In genomic region chr2:85213404-85213803, GRCh38 we compare ENCODE assay signal across 20 cellular contexts.
DNase-seq lines count a peak whose midpoint lies in the region; ATAC-seq and TF ChIP-seq lines count a peak whose summit lies in the region.
"Had no signal": no experiment of that assay in that cellular context is flagged by ENCODE, and none has a peak within 500 bp of the region (broad histone marks: within the 10 kb centered on the region; RNA-seq: fewer than 3 reads in every experiment).

No MANE protein-coding gene starts in this region.

- intact Hi-C loops in left ventricle myocardium superior (cut with micrococcal nuclease) = no loop called here
- intact Hi-C loops in cardiac septum (cut with DNase I) = no loop called here
- intact Hi-C loops in psoas muscle (cut with DNase I) = no loop called here
- intact Hi-C loops in CD4-positive, alpha-beta T cell (cut with DNase I, micrococcal nuclease) = no loop called here

- H3K4me3 Mint-ChIP-seq in CD4-positive, alpha-beta T cell = no peak overlapping the region
- H3K4me3 Mint-ChIP-seq: CD14-positive monocyte, HFFc6 had no signal

- no peaks in the 10 kb centered on the region for H3K9me3 Mint-ChIP-seq in CD4-positive, alpha-beta T cell
- H3K9me3 Mint-ChIP-seq: CD14-positive monocyte, HFFc6 had no signal

- ATAC-seq in left ventricle myocardium superior = peak; percentile 47
- peak; percentile 85 to 89 (median 86) for ATAC-seq in psoas muscle
- ATAC-seq in CD4-positive, alpha-beta T cell (ENCODE audit: poor library complexity) = no peak
- ATAC-seq in GM21367 (IDR thresholded peaks at IDR 0.05; ENCODE audit: unreplicated experiment) = no peak
- ATAC-seq: Panc1 had no signal

- no peak overlapping the region for H3K27ac Mint-ChIP-seq in CD4-positive, alpha-beta T cell
- H3K27ac Mint-ChIP-seq: CD14-positive monocyte, HFFc6 had no signal

- H3K27me3 ChIP-seq in muscle layer of colon (ENCODE audit: control insufficient read depth in 1 of 2, insufficient read depth in 2 of 2, low read length in 2 of 2) (no peaks in the 10 kb centered on the region), psoas muscle (ENCODE audit: insufficient read depth in 3 of 3, low read length in 2 of 3) (no peaks in the 10 kb centered on the region)
- H3K27me3 ChIP-seq in CD4-positive, alpha-beta T cell (ENCODE audit: control insufficient read depth, insufficient read depth, low read length) = peaks cover 18% of the 10 kb centered on the region
- H3K27me3 ChIP-seq: SJSA1 had no signal

- peaks cover 39% of the 10 kb centered on the region for H3K4me1 ChIP-seq in muscle layer of colon (ENCODE audit: insufficient read depth, low read length)
- H3K4me1 ChIP-seq in psoas muscle = peaks cover 25% of the 10 kb centered on the region

- no peaks in the 10 kb centered on the region for H3K36me3 ChIP-seq in muscle layer of colon (ENCODE audit: insufficient read depth, low read length)
- H3K36me3 ChIP-seq in psoas muscle (ENCODE audit: insufficient read depth in 1 of 2, low read depth in 1 of 2) = no peaks in the 10 kb centered on the region
- H3K36me3 ChIP-seq: SJSA1 had no signal

- WGBS in psoas muscle, 3 donors = 22 to 34% (median 28%) methylated on average over 2 of the region's 2 CpGs

- CTCF ChIA-PET in CD4-positive, alpha-beta T cell (lab: Charles Lee) = no interaction called here

- peaks cover 52% of the 10 kb centered on the region for H3K27me3 Mint-ChIP-seq in CD4-positive, alpha-beta T cell

- H3K9me3 ChIP-seq in muscle layer of colon (ENCODE audit: low read length) (no peaks in the 10 kb centered on the region), psoas muscle (no peaks in the 10 kb centered on the region)
- H3K9me3 ChIP-seq in CD4-positive, alpha-beta T cell (ENCODE audit: control insufficient read depth, low read length) = no peaks in the 10 kb centered on the region
- H3K9me3 ChIP-seq: SJSA1 had no signal

- no peak for TF ChIP-seq CTCF in psoas muscle (IDR thresholded peaks at IDR 0.05)
- no peak for TF ChIP-seq CTCF in CD4-positive, alpha-beta T cell (IDR thresholded peaks at IDR 0.05)

- H3K4me3 ChIP-seq in muscle layer of colon (ENCODE audit: low read depth in 1 of 2, low read length in 2 of 2) = no peak overlapping the region
- peak overlapping the region; percentile 36 for H3K4me3 ChIP-seq in psoas muscle
- H3K4me3 ChIP-seq: SJSA1 had no signal

- no peaks in the 10 kb centered on the region for H3K4me1 Mint-ChIP-seq in CD4-positive, alpha-beta T cell (ENCODE audit: low read depth)
- H3K4me1 Mint-ChIP-seq: CD14-positive monocyte had no signal

- DNase-seq in left ventricle myocardium superior (no peak), cardiac septum (ENCODE audit: low spot score) (no peak), psoas muscle (no peak), NCI-H1048 (lab: John Stamatoyannopoulos, UW) (no peak), KG1 (lab: John Stamatoyannopoulos, UW) (no peak)
- no peak for DNase-seq in CD4-positive, alpha-beta T cell
- DNase-seq: AML-193, DMS53, H7, HFFc6, Kasumi-1, NCI-H1092, NCI-H1436 treated with DMSO at 0.1 percent for 48 hours, NCI-H1930, NCI-H510A had no signal

- no peak overlapping the region for H3K9ac ChIP-seq in muscle layer of colon (ENCODE audit: low read length)

- no peaks in the 10 kb centered on the region for H3K36me3 Mint-ChIP-seq in CD4-positive, alpha-beta T cell (ENCODE audit: low read depth)
- H3K36me3 Mint-ChIP-seq: CD14-positive monocyte had no signal

- H3K27ac ChIP-seq in muscle layer of colon (ENCODE audit: low read depth, low read length) (peak overlapping the region; percentile 43), psoas muscle (peak overlapping the region; percentile 86)
- H3K27ac ChIP-seq in CD4-positive, alpha-beta T cell (ENCODE audit: low read depth, low read length) = no peak overlapping the region
- H3K27ac ChIP-seq: SJSA1 had no signal

- POLR2A ChIA-PET in CD4-positive, alpha-beta T cell (lab: Charles Lee) = no interaction called here

Comparison
In these comparisons a context has a peak if more than half of its experiments do, and no peak if none do; other contexts are left out.
1. ATAC-seq: peak in left ventricle myocardium superior (single experiment) and psoas muscle (4 of 4); none in CD4-positive, alpha-beta T cell (single experiment) and GM21367 (single experiment).